In genomic region chr6:155171109-155171746, GRCh38 we compare ENCODE assay signal across 8 cellular contexts.
DNase-seq lines count a peak whose midpoint lies in the region; ATAC-seq, FAIRE-seq and TF ChIP-seq lines count a peak whose summit lies in the region.

No MANE protein-coding gene starts in this region.

- DNase-seq in AG09309 (ENCODE audit: low read depth) (peak; percentile 85), T-cell (peak; percentile 18 to 65 (median 42)), amniotic stem cell (lab: John Stamatoyannopoulos, UW) (peak; percentile 74), kidney (peak; percentile 85), DMS153 (lab: John Stamatoyannopoulos, UW) (no peak)
- DNase-seq in stimulated activated CD4-positive, alpha-beta T cell treated with anti-CD3 and anti-CD28 coated beads, Interleukin-4, amount 100 ng/mL, for 48 hours (ENCODE audit: low read depth in 2 of 2) = peak; percentile 66 to 80

- no peaks in the 10 kb centered on the region for H3K9me3 ChIP-seq in kidney (ENCODE audit: control insufficient read depth in 1 of 2, low read length in 2 of 2)

- intact Hi-C loops in kidney (cut with DNase I) = loop anchor here (10.0 kb wide), 2 partner anchors 246 to 496 kb away; no protein-coding TSS in a partner anchor

- H3K9ac ChIP-seq in kidney (ENCODE audit: low read length in 2 of 2) = no peak overlapping the region

- FAIRE-seq in kidney (lab: Jason Lieb, UNC) = no peak

- H3K4me1 Mint-ChIP-seq in T-cell = peaks cover 19 to 36% (median 29%) of the 10 kb centered on the region in 3 donors

- no peaks in the 10 kb centered on the region for H3K27me3 Mint-ChIP-seq in T-cell

- H3K9me3 Mint-ChIP-seq in T-cell = no peaks in the 10 kb centered on the region

- ATAC-seq in GM19351 (IDR thresholded peaks at IDR 0.05; ENCODE audit: unreplicated experiment) = peak; percentile 84
- ATAC-seq in HG03378 (IDR thresholded peaks at IDR 0.05; ENCODE audit: unreplicated experiment) = peak; percentile 85
- peak; percentile 86 to 94 (median 88) for ATAC-seq in T-cell (replicated peaks in 1 of 4)

- H3K27ac ChIP-seq in kidney (ENCODE audit: low read depth in 2 of 2, low read length in 2 of 2) = no peak overlapping the region

- H3K4me3 ChIP-seq in AG09309 (ENCODE audit: control insufficient read depth, low read depth, low read length) = no peak overlapping the region; the same call in 1 of the 2 replicates
- H3K4me3 ChIP-seq in kidney (ENCODE audit: low read length in 2 of 2) = no peak overlapping the region

- CTCF ChIA-PET in T-cell (lab: Charles Lee) = interaction anchor here (0.5 to 4.6 kb wide), 13 partner anchors 17 to 1880 kb away, joined by 3 to 47 read pairs (median 3); no protein-coding TSS in a partner anchor

- no peaks in the 10 kb centered on the region for H3K36me3 Mint-ChIP-seq in T-cell

- H3K4me1 ChIP-seq in kidney (ENCODE audit: control insufficient read depth in 1 of 2, insufficient read depth in 1 of 2, low read depth in 1 of 2, low read length in 2 of 2) = peaks cover 0 to 2% of the 10 kb centered on the region in 2 donors

- POLR2A ChIA-PET in T-cell (lab: Charles Lee) = interaction anchor here in 1 of 2 donors (0.5 to 0.6 kb wide), 3 partner anchors 327 to 921 kb away, joined by 3 to 9 read pairs (median 4); no protein-coding TSS in a partner anchor

- TF ChIP-seq CTCF in AG09309 (IDR thresholded peaks at IDR 0.05; ENCODE audit: control insufficient read depth, insufficient read depth, low read depth, low read length, missing control alignments) = no peak
- TF ChIP-seq CTCF in kidney (IDR thresholded peaks at IDR 0.05; ENCODE audit: borderline replicate concordance, extremely low read depth, insufficient read depth) = no peak

- H3K4me3 Mint-ChIP-seq in T-cell = peak overlapping the region; percentile 34 to 55 (median 39)

- H3K27ac Mint-ChIP-seq in T-cell = peak overlapping the region; percentile 83 to 84

- no peaks in the 10 kb centered on the region for H3K36me3 ChIP-seq in kidney (ENCODE audit: control insufficient read depth in 1 of 2, insufficient read depth in 2 of 2, low read length in 2 of 2)
